In genomic region chr20:63774348-63774735, GRCh38 we compare ENCODE assay signal across 2 cellular contexts.
TF ChIP-seq lines count a peak whose summit lies in the region.

No MANE protein-coding gene starts in this region.

TF ChIP-seq in IMR-90, 13 proteins besides CTCF, POLR2A, EP300 and RAD21:
- no peak for TF ChIP-seq BHLHE40 (IDR thresholded peaks at IDR 0.05; ENCODE audit: low read depth, low read length)
- no peak for TF ChIP-seq CHD1 (IDR thresholded peaks at IDR 0.05; ENCODE audit: low read depth, low read length)
- no peak for TF ChIP-seq ELK1 (IDR thresholded peaks at IDR 0.05; ENCODE audit: borderline replicate concordance, low read depth, low read length)
- no peak for TF ChIP-seq CEBPB (IDR thresholded peaks at IDR 0.05; ENCODE audit: low read depth, low read length)
- TF ChIP-seq NFE2L2 (IDR thresholded peaks at IDR 0.05; ENCODE audit: low read depth, low read length) = no peak

TF ChIP-seq in endothelial cell of umbilical vein, 7 proteins besides CTCF, POLR2A, EP300 and RAD21:
- no peak for TF ChIP-seq POLR2AphosphoS5 (IDR thresholded peaks at IDR 0.05; ENCODE audit: insufficient read depth, low read depth, low read length)
- no peak for TF ChIP-seq MYC (IDR thresholded peaks at IDR 0.05; ENCODE audit: low read depth, low read length)
- no peak for TF ChIP-seq GATA2 (IDR thresholded peaks at IDR 0.05; ENCODE audit: insufficient read depth, insufficient read length, low read depth, low read length)
- TF ChIP-seq MAX (IDR thresholded peaks at IDR 0.05; ENCODE audit: insufficient read depth, insufficient read length) = no peak
- no peak for TF ChIP-seq FOS (IDR thresholded peaks at IDR 0.05; ENCODE audit: borderline replicate concordance, insufficient read depth, low read length)
- TF ChIP-seq EZH2 (IDR thresholded peaks at IDR 0.05; ENCODE audit: borderline replicate concordance, low read depth, low read length, severe bottlenecking) = no peak
- no peak for TF ChIP-seq JUN (IDR thresholded peaks at IDR 0.05; ENCODE audit: borderline replicate concordance, insufficient read depth, insufficient read length, low read depth)
